Comparison of ENCODE assay signal across 22 cellular contexts in genomic region chr14:102878970-102879460, GRCh38. TPM values are rescaled to one million over a fixed set of nuclear protein-coding genes. Genes with fewer than 3 reads are reported as not detected.
DNase-seq lines count a peak whose midpoint lies in the region; ATAC-seq, FAIRE-seq and TF ChIP-seq lines count a peak whose summit lies in the region.
"Had no signal": no experiment of that assay in that cellular context is flagged by ENCODE, and none has a peak within 500 bp of the region (broad histone marks: within the 10 kb centered on the region; RNA-seq: fewer than 3 reads in every experiment).

No MANE protein-coding gene starts in this region.

- H3K27me3 ChIP-seq in GM23338 (ENCODE audit: insufficient read depth) (no peaks in the 10 kb centered on the region), GM12878 (replicated peaks in 1 of 2; ENCODE audit: control insufficient read depth in 2 of 2, insufficient read depth in 2 of 2, low read length in 1 of 2) (no peaks in the 10 kb centered on the region), right lobe of liver (no peaks in the 10 kb centered on the region), right atrium auricular region (no peaks in the 10 kb centered on the region)
- H3K27me3 ChIP-seq: heart right ventricle, neural progenitor cell had no signal

- H3K27ac Mint-ChIP-seq in GM23338: no peak overlapping the region
- H3K27ac Mint-ChIP-seq: mesothelial cell of epicardium, neural progenitor cell had no signal

- no peaks in the 10 kb centered on the region for H3K9me2 ChIP-seq in GM23338 (ENCODE audit: insufficient read depth)

- H3K9me3 Mint-ChIP-seq in GM23338: no peaks in the 10 kb centered on the region
- H3K9me3 Mint-ChIP-seq: mesothelial cell of epicardium, neural progenitor cell had no signal

- BruUV-seq in GM12878 (replicated peaks; lab: Mats Ljungman, UMichigan): no TSS peak

- H3K79me2 ChIP-seq in GM23338 (replicated peaks; ENCODE audit: insufficient read depth) (no peaks in the 10 kb centered on the region), GM12878 (ENCODE audit: control insufficient read depth, insufficient read depth, low read length) (no peaks in the 10 kb centered on the region)

- H3K4me2 ChIP-seq in GM23338 (no peak overlapping the region), GM12878 (ENCODE audit: control insufficient read depth, insufficient read depth) (no peak overlapping the region)
- H3K4me2 ChIP-seq: A549, neural progenitor cell had no signal

- 0 out of 2 replicates have a peak, but pooled peaks have one; percentile 30 for TF ChIP-seq POLR2A in GM12878 (IDR thresholded peaks at IDR 0.05; ENCODE audit: low read depth, low read length)
- TF ChIP-seq POLR2A in right lobe of liver (IDR thresholded peaks at IDR 0.05): no peak

- CTCF ChIA-PET in GM12878 (lab: Yijun Ruan, JAX): interaction anchor here (1.0 to 3.5 kb wide), 2 partner anchors 22 to 184 kb away, joined by 3 to 22 read pairs; no protein-coding TSS in a partner anchor

- peak; percentile 19 for DNase-seq in AG08395 (ENCODE audit: low spot score)
- DNase-seq in GM23338 (ENCODE audit: low spot score): no peak
- no peak for DNase-seq in GM12878 (ENCODE audit: low read depth, low spot score)
- peak in 1 of 3 donors; percentile 56 for DNase-seq in right lobe of liver
- no peak for DNase-seq in SW 1271 (lab: John Stamatoyannopoulos, UW)
- DNase-seq in right atrium auricular region (ENCODE audit: low spot score): no peak
- DNase-seq in iPS-NIHi11 (ENCODE audit: low spot score): no peak
- DNase-seq: CD4-positive, alpha-beta memory T cell; DND-41; effector CD4-positive, alpha-beta T cell; heart right ventricle; islet precursor cell; Kasumi-1; NCI-H2171 treated with DMSO at 0.1 percent for 48 hours; NCI-H82; stimulated activated naive CD8-positive, alpha-beta T cell treated with anti-CD3 and anti-CD28 coated beads, Interleukin-15, Interleukin-2, amounts not matched to agents 100 U/mL and 50 U/mL, for 24 hours had no signal

- intact Hi-C loops in GM12878 (cut with micrococcal nuclease; ENCODE audit: unreplicated experiment) (no loop called here), right lobe of liver (cut with DNase I) (no loop called here)

- no peak for TF ChIP-seq EP300 in GM12878 (IDR thresholded peaks at IDR 0.05; ENCODE audit: borderline replicate concordance in 1 of 2, control insufficient read depth in 1 of 2, low read depth in 2 of 2, low read length in 2 of 2)

- RAD21 ChIA-PET in GM12878 (lab: Charles Lee; ENCODE audit: unreplicated experiment): interaction anchor here (2.1 kb wide), 1 partner anchor 94 kb away, joined by 5 read pairs; no protein-coding TSS in a partner anchor

- POLR2A ChIA-PET in GM12878 (lab: Charles Lee): interaction anchor here (0.6 kb wide), 1 partner anchor 33 kb away, joined by 4 read pairs; no protein-coding TSS in a partner anchor

- H3K9me3 ChIP-seq in GM12878 (replicated peaks; ENCODE audit: control insufficient read depth, insufficient read depth, low read length) (no peaks in the 10 kb centered on the region), right lobe of liver (no peaks in the 10 kb centered on the region), right atrium auricular region (no peaks in the 10 kb centered on the region)
- H3K9me3 ChIP-seq: A549, heart right ventricle had no signal

- H3K36me3 Mint-ChIP-seq in GM23338 (ENCODE audit: low read depth): no peaks in the 10 kb centered on the region

- no peak overlapping the region for H3K9ac ChIP-seq in GM12878 (ENCODE audit: control insufficient read depth, insufficient read depth, low read length)
- H3K9ac ChIP-seq: neural progenitor cell had no signal

- no peaks in the 10 kb centered on the region for H3K4me1 Mint-ChIP-seq in GM23338
- H3K4me1 Mint-ChIP-seq: mesothelial cell of epicardium, neural progenitor cell had no signal

- no peak for TF ChIP-seq CTCF in GM23338 (conservative IDR thresholded peaks at IDR 0.05; ENCODE audit: low read depth in 2 of 2)
- TF ChIP-seq CTCF in GM12878 (IDR thresholded peaks at IDR 0.05 in 2 of 3, conservative IDR thresholded peaks at IDR 0.05 in 1 of 3; ENCODE audit: control insufficient read depth in 2 of 3, extremely low read depth in 1 of 3, insufficient read depth in 1 of 3, low read depth in 3 of 3, low read length in 3 of 3): no peak
- no peak for TF ChIP-seq CTCF in right lobe of liver (IDR thresholded peaks at IDR 0.05)
- no peak for TF ChIP-seq CTCF in right atrium auricular region (IDR thresholded peaks at IDR 0.05)

- WGBS in GM12878 (ENCODE audit: insufficient coverage, insufficient replicate concordance, low lambda C conversion rate, missing lambda C conversion rate): 98% methylated on average over 3 of the region's 6 CpGs
- 80% methylated on average over 1 of the region's 6 CpGs for WGBS in right lobe of liver (ENCODE audit: insufficient coverage, low coverage, low lambda C conversion rate, missing lambda C conversion rate)

- peaks cover 6% of the 10 kb centered on the region; the same call in 1 of the 2 replicates for H3K36me3 ChIP-seq in GM23338 (ENCODE audit: insufficient read depth)
- H3K36me3 ChIP-seq in GM12878 (ENCODE audit: control insufficient read depth in 2 of 2, insufficient read depth in 2 of 2, low read length in 1 of 2): peaks cover 27 to 31% of the 10 kb centered on the region in 2 experiments; a peak in 3 of 4 replicates
- H3K36me3 ChIP-seq in right lobe of liver: peaks cover 0 to 7% (median 1%) of the 10 kb centered on the region in 4 donors
- H3K36me3 ChIP-seq in right atrium auricular region: peaks cover 12% of the 10 kb centered on the region
- H3K36me3 ChIP-seq: neural progenitor cell had no signal

- no peaks in the 10 kb centered on the region for H4K20me1 ChIP-seq in GM23338 (replicated peaks; ENCODE audit: insufficient read depth)
- no peaks in the 10 kb centered on the region for H4K20me1 ChIP-seq in GM12878 (ENCODE audit: control insufficient read depth, insufficient read depth)

- no peak overlapping the region for H3K4me3 ChIP-seq in GM23338
- H3K4me3 ChIP-seq in GM12878: no peak overlapping the region
- H3K4me3 ChIP-seq in right lobe of liver: no peak overlapping the region
- no peak overlapping the region for H3K4me3 ChIP-seq in right atrium auricular region
- H3K4me3 ChIP-seq: A549, heart right ventricle, neural progenitor cell had no signal

- ATAC-seq in GM23338 (peak; percentile 39; the same call in 2 of the 3 replicates), GM12878 (peak; percentile 37; the same call in 2 of the 3 replicates), right lobe of liver (peak; percentile 56 to 96 (median 85)), GM18519 (IDR thresholded peaks at IDR 0.05; ENCODE audit: low FRiP score, unreplicated experiment) (no peak)
- ATAC-seq: heart right ventricle had no signal

- SMC1A ChIA-PET in GM12878 (lab: Charles Lee; ENCODE audit: uncharacterized antibody, unreplicated experiment): interaction anchor here (0.9 to 1.4 kb wide), 2 partner anchors 182 to 184 kb away, joined by 3 to 4 read pairs; no protein-coding TSS in a partner anchor

- H2AFZ ChIP-seq in GM23338 (no peak overlapping the region), GM12878 (ENCODE audit: control insufficient read depth, low read depth, low read length) (no peak overlapping the region)
- H2AFZ ChIP-seq: neural progenitor cell had no signal

- H3K27ac ChIP-seq in GM23338 (ENCODE audit: low read depth): no peak overlapping the region
- no peak overlapping the region for H3K27ac ChIP-seq in GM12878 (ENCODE audit: control insufficient read depth, insufficient read depth)
- no peak overlapping the region for H3K27ac ChIP-seq in right lobe of liver
- H3K27ac ChIP-seq in right atrium auricular region: no peak overlapping the region
- H3K27ac ChIP-seq: A549, heart right ventricle, neural progenitor cell had no signal

- peaks cover 2% of the 10 kb centered on the region for H3K27me3 Mint-ChIP-seq in GM23338 (ENCODE audit: insufficient read depth, low read depth, poor library complexity)
- H3K27me3 Mint-ChIP-seq: CD4-positive, alpha-beta memory T cell had no signal

- no peak for TF ChIP-seq RAD21 in GM12878 (IDR thresholded peaks at IDR 0.05; ENCODE audit: insufficient read depth, low read depth, low read length)

- no peaks in the 10 kb centered on the region for H3F3A ChIP-seq in GM23338 (replicated peaks; ENCODE audit: low read depth)

- no peaks in the 10 kb centered on the region for H3K4me1 ChIP-seq in GM23338 (ENCODE audit: insufficient read depth)
- no peaks in the 10 kb centered on the region for H3K4me1 ChIP-seq in GM12878 (ENCODE audit: control insufficient read depth, insufficient read depth, low read length)
- peaks cover 0 to 12% (median 4%) of the 10 kb centered on the region in 4 donors for H3K4me1 ChIP-seq in right lobe of liver
- no peaks in the 10 kb centered on the region for H3K4me1 ChIP-seq in right atrium auricular region
- H3K4me1 ChIP-seq: heart right ventricle, neural progenitor cell had no signal

- no peak overlapping the region for H3K4me3 Mint-ChIP-seq in GM23338
- H3K4me3 Mint-ChIP-seq: CD4-positive, alpha-beta memory T cell; mesothelial cell of epicardium; neural progenitor cell had no signal

- FAIRE-seq in GM12878 (lab: Jason Lieb, UNC): no peak
- FAIRE-seq: A549, urothelium cell line had no signal

- in situ Hi-C loops in GM12878 (cut with MboI): no loop called here

TF ChIP-seq in GM23338, 12 proteins besides CTCF, POLR2A, EP300 and RAD21:
- no peak for TF ChIP-seq STAT1 (IDR thresholded peaks at IDR 0.05; ENCODE audit: unreplicated experiment)

TF ChIP-seq in GM12878, 131 proteins besides CTCF, POLR2A, EP300 and RAD21 (continues in another document):
- TF ChIP-seq YBX1 (IDR thresholded peaks at IDR 0.05): no peak

RNA-seq across cellular contexts. Expression of gene AMN, which starts 43.4 kb away (rescaled TPM):
- 0.16 and 0.69 TPM in 2 replicates for total RNA-seq in GM23338 (2014; rRNA removed; shearing (Covaris generic))
- polyA plus RNA-seq in GM23338 (2016; fragmentation: Nextera tagmentation; extraction: Ambion mirVana) (1.2 and 1.6 TPM in 2 replicates), GM12878 (2011; rRNA removed) (0.04 and 0.10 TPM in 2 replicates), GM12878 (2014; fragmentation: Illumina TruSeq; extraction: Trizol) (0.03 TPM in 1 of 2 replicates, not detected in the other), GM12878 (2014; fragmentation: Nextera tagmentation; extraction: Ambion mirVana) (not detected), GM12878 (2014; rRNA removed) (0.24 TPM in 1 of 2 replicates, not detected in the other), GM12878 (2016; fragmentation: Nextera tagmentation; extraction: Ambion mirVana) (not detected)
- 2.7 TPM in 2 replicates for total RNA-seq in GM12878 (2013; cell fraction: nucleolus; rRNA removed)
- total RNA-seq in GM12878 (2014; rRNA removed) (0.11 and 0.17 TPM in 2 replicates), GM12878 (2014; rRNA removed; fragmentation: Illumina TruSeq; extraction: Trizol) (not detected in 2 replicates), GM12878 (2021) (0.33 and 0.82 TPM in 2 replicates), right lobe of liver (10 to 100 TPM in 5 of 6 experiments, 1 to 10 TPM in 1; 7.1 to 69.1 (median 28.6) TPM), right atrium auricular region (under 1 TPM in 1 of 2 donors, not detected in 1; 0.71 TPM)
- polyA plus RNA-seq in GM12878 (2011; ENCODE audit: low read depth): not detected
- polyA plus RNA-seq in GM12878 (2011; cell fraction: cytosol; rRNA removed): 0.07 and 0.22 TPM in 2 replicates
- polyA plus RNA-seq in GM12878 (2011; cell fraction: nucleus; rRNA removed): 2.1 and 2.7 TPM in 2 replicates
- polyA plus RNA-seq in GM12878 (2012): 0.26 and 0.45 TPM in 2 replicates
- polyA minus RNA-seq in GM12878 (2011; rRNA and poly(A)+ RNA removed): 0.21 TPM in 1 of 2 replicates, not detected in the other
- polyA minus RNA-seq in GM12878 (2011; cell fraction: cytosol; rRNA and poly(A)+ RNA removed): not detected in 2 replicates
- polyA minus RNA-seq in GM12878 (2011; cell fraction: nucleus; rRNA and poly(A)+ RNA removed): 0.36 and 0.48 TPM in 2 replicates
- polyA plus RNA-seq: fibroblast of lung had no signal
